Comparison of ENCODE assay signal across 1 cellular context in the genomic region with DNA sequence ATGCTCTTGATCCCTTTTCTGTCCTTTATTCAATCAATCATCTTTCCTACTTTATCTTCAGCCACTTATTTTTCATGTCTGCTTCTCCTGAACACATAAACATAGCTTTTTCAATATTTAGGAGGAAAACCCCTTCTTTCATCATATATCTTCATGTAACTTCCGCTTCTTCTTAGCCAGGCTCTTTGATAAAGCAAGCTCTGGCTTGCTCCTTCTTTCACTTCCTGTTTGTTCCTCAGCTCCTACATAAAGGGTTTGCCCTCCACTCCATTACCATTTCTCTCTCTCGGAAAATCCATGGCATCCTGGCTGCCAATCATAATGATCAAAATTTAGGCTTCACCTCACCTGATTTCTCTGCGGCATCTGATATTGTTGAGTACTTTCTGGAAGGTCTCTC.
TF ChIP-seq lines count a peak whose summit lies in the region.

No MANE protein-coding gene starts in this region.

TF ChIP-seq in GM23338, 12 proteins besides CTCF, POLR2A, EP300 and RAD21 (continued from another document):
- TF ChIP-seq, protein P1, sequence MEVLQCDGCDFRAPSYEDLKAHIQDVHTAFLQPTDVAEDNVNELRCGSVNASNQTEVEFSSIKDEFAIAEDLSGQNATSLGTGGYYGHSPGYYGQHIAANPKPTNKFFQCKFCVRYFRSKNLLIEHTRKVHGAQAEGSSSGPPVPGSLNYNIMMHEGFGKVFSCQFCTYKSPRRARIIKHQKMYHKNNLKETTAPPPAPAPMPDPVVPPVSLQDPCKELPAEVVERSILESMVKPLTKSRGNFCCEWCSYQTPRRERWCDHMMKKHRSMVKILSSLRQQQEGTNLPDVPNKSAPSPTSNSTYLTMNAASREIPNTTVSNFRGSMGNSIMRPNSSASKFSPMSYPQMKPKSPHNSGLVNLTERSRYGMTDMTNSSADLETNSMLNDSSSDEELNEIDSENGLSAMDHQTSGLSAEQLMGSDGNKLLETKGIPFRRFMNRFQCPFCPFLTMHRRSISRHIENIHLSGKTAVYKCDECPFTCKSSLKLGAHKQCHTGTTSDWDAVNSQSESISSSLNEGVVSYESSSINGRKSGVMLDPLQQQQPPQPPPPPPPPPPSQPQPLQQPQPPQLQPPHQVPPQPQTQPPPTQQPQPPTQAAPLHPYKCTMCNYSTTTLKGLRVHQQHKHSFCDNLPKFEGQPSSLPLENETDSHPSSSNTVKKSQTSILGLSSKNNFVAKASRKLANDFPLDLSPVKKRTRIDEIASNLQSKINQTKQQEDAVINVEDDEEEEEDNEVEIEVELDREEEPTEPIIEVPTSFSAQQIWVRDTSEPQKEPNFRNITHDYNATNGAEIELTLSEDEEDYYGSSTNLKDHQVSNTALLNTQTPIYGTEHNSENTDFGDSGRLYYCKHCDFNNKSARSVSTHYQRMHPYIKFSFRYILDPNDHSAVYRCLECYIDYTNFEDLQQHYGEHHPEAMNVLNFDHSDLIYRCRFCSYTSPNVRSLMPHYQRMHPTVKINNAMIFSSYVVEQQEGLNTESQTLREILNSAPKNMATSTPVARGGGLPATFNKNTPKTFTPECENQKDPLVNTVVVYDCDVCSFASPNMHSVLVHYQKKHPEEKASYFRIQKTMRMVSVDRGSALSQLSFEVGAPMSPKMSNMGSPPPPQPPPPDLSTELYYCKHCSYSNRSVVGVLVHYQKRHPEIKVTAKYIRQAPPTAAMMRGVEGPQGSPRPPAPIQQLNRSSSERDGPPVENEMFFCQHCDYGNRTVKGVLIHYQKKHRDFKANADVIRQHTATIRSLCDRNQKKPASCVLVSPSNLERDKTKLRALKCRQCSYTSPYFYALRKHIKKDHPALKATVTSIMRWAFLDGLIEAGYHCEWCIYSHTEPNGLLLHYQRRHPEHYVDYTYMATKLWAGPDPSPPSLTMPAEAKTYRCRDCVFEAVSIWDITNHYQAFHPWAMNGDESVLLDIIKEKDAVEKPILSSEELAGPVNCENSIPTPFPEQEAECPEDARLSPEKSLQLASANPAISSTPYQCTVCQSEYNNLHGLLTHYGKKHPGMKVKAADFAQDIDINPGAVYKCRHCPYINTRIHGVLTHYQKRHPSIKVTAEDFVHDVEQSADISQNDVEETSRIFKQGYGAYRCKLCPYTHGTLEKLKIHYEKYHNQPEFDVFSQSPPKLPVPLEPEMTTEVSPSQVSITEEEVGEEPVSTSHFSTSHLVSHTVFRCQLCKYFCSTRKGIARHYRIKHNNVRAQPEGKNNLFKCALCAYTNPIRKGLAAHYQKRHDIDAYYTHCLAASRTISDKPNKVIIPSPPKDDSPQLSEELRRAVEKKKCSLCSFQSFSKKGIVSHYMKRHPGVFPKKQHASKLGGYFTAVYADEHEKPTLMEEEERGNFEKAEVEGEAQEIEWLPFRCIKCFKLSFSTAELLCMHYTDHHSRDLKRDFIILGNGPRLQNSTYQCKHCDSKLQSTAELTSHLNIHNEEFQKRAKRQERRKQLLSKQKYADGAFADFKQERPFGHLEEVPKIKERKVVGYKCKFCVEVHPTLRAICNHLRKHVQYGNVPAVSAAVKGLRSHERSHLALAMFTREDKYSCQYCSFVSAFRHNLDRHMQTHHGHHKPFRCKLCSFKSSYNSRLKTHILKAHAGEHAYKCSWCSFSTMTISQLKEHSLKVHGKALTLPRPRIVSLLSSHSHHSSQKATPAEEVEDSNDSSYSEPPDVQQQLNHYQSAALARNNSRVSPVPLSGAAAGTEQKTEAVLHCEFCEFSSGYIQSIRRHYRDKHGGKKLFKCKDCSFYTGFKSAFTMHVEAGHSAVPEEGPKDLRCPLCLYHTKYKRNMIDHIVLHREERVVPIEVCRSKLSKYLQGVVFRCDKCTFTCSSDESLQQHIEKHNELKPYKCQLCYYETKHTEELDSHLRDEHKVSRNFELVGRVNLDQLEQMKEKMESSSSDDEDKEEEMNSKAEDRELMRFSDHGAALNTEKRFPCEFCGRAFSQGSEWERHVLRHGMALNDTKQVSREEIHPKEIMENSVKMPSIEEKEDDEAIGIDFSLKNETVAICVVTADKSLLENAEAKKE (CRISPR knock-in tag; IDR thresholded peaks at IDR 0.05), result no peak
- TF ChIP-seq EZH2 (IDR thresholded peaks at IDR 0.05; ENCODE audit: low read depth, unreplicated experiment) (no peak), ZNF331 (CRISPR knock-in tag; IDR thresholded peaks at IDR 0.05; ENCODE audit: low read depth) (no peak), NANOG (IDR thresholded peaks at IDR 0.05; ENCODE audit: borderline replicate concordance) (no peak), POLR2AphosphoS5 (IDR thresholded peaks at IDR 0.05; ENCODE audit: low read depth) (no peak), EZH2phosphoT487 (IDR thresholded peaks at IDR 0.05; ENCODE audit: unreplicated experiment) (no peak), ZNF114 (CRISPR knock-in tag; IDR thresholded peaks at IDR 0.05) (no peak), STAT1 (IDR thresholded peaks at IDR 0.05; ENCODE audit: unreplicated experiment) (no peak), JUNB (IDR thresholded peaks at IDR 0.05; ENCODE audit: unreplicated experiment) (no peak)
- TF ChIP-seq, protein P2, sequence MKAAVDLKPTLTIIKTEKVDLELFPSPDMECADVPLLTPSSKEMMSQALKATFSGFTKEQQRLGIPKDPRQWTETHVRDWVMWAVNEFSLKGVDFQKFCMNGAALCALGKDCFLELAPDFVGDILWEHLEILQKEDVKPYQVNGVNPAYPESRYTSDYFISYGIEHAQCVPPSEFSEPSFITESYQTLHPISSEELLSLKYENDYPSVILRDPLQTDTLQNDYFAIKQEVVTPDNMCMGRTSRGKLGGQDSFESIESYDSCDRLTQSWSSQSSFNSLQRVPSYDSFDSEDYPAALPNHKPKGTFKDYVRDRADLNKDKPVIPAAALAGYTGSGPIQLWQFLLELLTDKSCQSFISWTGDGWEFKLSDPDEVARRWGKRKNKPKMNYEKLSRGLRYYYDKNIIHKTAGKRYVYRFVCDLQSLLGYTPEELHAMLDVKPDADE (IDR thresholded peaks at IDR 0.05), result no peak
- TF ChIP-seq, protein P3, sequence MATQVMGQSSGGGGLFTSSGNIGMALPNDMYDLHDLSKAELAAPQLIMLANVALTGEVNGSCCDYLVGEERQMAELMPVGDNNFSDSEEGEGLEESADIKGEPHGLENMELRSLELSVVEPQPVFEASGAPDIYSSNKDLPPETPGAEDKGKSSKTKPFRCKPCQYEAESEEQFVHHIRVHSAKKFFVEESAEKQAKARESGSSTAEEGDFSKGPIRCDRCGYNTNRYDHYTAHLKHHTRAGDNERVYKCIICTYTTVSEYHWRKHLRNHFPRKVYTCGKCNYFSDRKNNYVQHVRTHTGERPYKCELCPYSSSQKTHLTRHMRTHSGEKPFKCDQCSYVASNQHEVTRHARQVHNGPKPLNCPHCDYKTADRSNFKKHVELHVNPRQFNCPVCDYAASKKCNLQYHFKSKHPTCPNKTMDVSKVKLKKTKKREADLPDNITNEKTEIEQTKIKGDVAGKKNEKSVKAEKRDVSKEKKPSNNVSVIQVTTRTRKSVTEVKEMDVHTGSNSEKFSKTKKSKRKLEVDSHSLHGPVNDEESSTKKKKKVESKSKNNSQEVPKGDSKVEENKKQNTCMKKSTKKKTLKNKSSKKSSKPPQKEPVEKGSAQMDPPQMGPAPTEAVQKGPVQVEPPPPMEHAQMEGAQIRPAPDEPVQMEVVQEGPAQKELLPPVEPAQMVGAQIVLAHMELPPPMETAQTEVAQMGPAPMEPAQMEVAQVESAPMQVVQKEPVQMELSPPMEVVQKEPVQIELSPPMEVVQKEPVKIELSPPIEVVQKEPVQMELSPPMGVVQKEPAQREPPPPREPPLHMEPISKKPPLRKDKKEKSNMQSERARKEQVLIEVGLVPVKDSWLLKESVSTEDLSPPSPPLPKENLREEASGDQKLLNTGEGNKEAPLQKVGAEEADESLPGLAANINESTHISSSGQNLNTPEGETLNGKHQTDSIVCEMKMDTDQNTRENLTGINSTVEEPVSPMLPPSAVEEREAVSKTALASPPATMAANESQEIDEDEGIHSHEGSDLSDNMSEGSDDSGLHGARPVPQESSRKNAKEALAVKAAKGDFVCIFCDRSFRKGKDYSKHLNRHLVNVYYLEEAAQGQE (IDR thresholded peaks at IDR 0.05; ENCODE audit: unreplicated experiment), result no peak
